Comparison of ENCODE assay signal across 12 cellular contexts in genomic region chr3:69020424-69020823, GRCh38. TPM values are rescaled to one million over a fixed set of nuclear protein-coding genes. Genes with fewer than 3 reads are reported as not detected.
A peak's percentile ranks its signal among the peaks of the same experiment; 100 is the strongest.
DNase-seq lines count a peak whose midpoint lies in the region; ATAC-seq and TF ChIP-seq lines count a peak whose summit lies in the region.
"Had no signal": no experiment of that assay in that cellular context is flagged by ENCODE, and none has a peak within 500 bp of the region (broad histone marks: within the 10 kb centered on the region; RNA-seq: fewer than 3 reads in every experiment).

No MANE protein-coding gene starts in this region.

- no peaks in the 10 kb centered on the region for H3K4me1 ChIP-seq in ascending aorta
- no peaks in the 10 kb centered on the region for H3K4me1 ChIP-seq in lower lobe of right lung
- H3K4me1 ChIP-seq: body of pancreas had no signal

- ATAC-seq in CD4-positive, alpha-beta T cell (ENCODE audit: poor library complexity) = no peak
- ATAC-seq in lower lobe of right lung (no peak), HG02678 (IDR thresholded peaks at IDR 0.05; ENCODE audit: unreplicated experiment) (no peak)
- ATAC-seq: body of pancreas; stimulated activated effector memory CD8-positive, alpha-beta T cell treated with anti-CD3 and anti-CD28 coated beads, Interleukin-12 subunit alpha, Interleukin-12 subunit beta, amount 100 ng/mL, for 72 hours had no signal

- no peaks in the 10 kb centered on the region for H3K27me3 Mint-ChIP-seq in CD4-positive, alpha-beta T cell

- H3K27ac Mint-ChIP-seq in CD4-positive, alpha-beta T cell = no peak overlapping the region

- no peak overlapping the region for H3K4me3 ChIP-seq in ascending aorta
- no peak overlapping the region for H3K4me3 ChIP-seq in lower lobe of right lung
- H3K4me3 ChIP-seq: body of pancreas had no signal

- no peaks in the 10 kb centered on the region for H3K27me3 ChIP-seq in CD4-positive, alpha-beta T cell (ENCODE audit: control insufficient read depth, insufficient read depth, low read length)
- H3K27me3 ChIP-seq in ascending aorta (no peaks in the 10 kb centered on the region), lower lobe of right lung (ENCODE audit: low read depth) (no peaks in the 10 kb centered on the region)
- H3K27me3 ChIP-seq: body of pancreas had no signal

- peak; percentile 44 for TF ChIP-seq CTCF in CD4-positive, alpha-beta T cell (IDR thresholded peaks at IDR 0.05)
- TF ChIP-seq CTCF in ascending aorta (IDR thresholded peaks at IDR 0.05) = peak in 2 of 3 experiments; percentile 12 to 29
- peak; percentile 32 for TF ChIP-seq CTCF in lower lobe of right lung (IDR thresholded peaks at IDR 0.05)

- peaks cover 33% of the 10 kb centered on the region for H3K36me3 Mint-ChIP-seq in CD4-positive, alpha-beta T cell (ENCODE audit: low read depth)

- no peaks in the 10 kb centered on the region for H3K4me1 Mint-ChIP-seq in CD4-positive, alpha-beta T cell (ENCODE audit: low read depth)

- H3K4me3 Mint-ChIP-seq in CD4-positive, alpha-beta T cell = no peak overlapping the region
- H3K4me3 Mint-ChIP-seq: stimulated activated effector memory CD8-positive, alpha-beta T cell treated with anti-CD3 and anti-CD28 coated beads, Interleukin-12 subunit alpha, Interleukin-12 subunit beta, amount 100 ng/mL, for 72 hours had no signal

- intact Hi-C loops in CD4-positive, alpha-beta T cell (cut with DNase I, micrococcal nuclease) = no loop called here
- intact Hi-C loops in ascending aorta (cut with DNase I) = no loop called here
- intact Hi-C loops in lower lobe of right lung (cut with DNase I) = no loop called here
- intact Hi-C loops in posterior cingulate gyrus (cut with DNase I) = no loop called here

- POLR2A ChIA-PET in CD4-positive, alpha-beta T cell (lab: Charles Lee) = interaction anchor here (1.5 to 1.7 kb wide), 2 partner anchors 10 to 32 kb away, joined by 3 to 4 read pairs; partner anchors contain the start of gene TMF1

- H3K36me3 ChIP-seq in ascending aorta (peaks cover 17 to 21% of the 10 kb centered on the region in 2 donors), lower lobe of right lung (peaks cover 49% of the 10 kb centered on the region)

- CTCF ChIA-PET in CD4-positive, alpha-beta T cell (lab: Charles Lee) = interaction anchor here (1.6 kb wide), 1 partner anchor 10 kb away, joined by 6 read pairs; no protein-coding TSS in a partner anchor

- H3K9me3 ChIP-seq in CD4-positive, alpha-beta T cell (ENCODE audit: control insufficient read depth, low read length) = no peaks in the 10 kb centered on the region
- H3K9me3 ChIP-seq in ascending aorta = no peaks in the 10 kb centered on the region
- no peaks in the 10 kb centered on the region for H3K9me3 ChIP-seq in lower lobe of right lung
- H3K9me3 ChIP-seq: body of pancreas had no signal

- no peaks in the 10 kb centered on the region for H3K9me3 Mint-ChIP-seq in CD4-positive, alpha-beta T cell
- H3K9me3 Mint-ChIP-seq: stimulated activated effector memory CD8-positive, alpha-beta T cell treated with anti-CD3 and anti-CD28 coated beads, Interleukin-12 subunit alpha, Interleukin-12 subunit beta, amount 100 ng/mL, for 72 hours had no signal

- H3K27ac ChIP-seq in CD4-positive, alpha-beta T cell (ENCODE audit: low read depth, low read length) = no peak overlapping the region
- H3K27ac ChIP-seq in ascending aorta (no peak overlapping the region), lower lobe of right lung (no peak overlapping the region)
- H3K27ac ChIP-seq: body of pancreas had no signal

- no peak for DNase-seq in CD4-positive, alpha-beta T cell
- DNase-seq in KG1 (lab: John Stamatoyannopoulos, UW) (peak; percentile 3), ascending aorta (ENCODE audit: low spot score in 2 of 2) (no peak), lower lobe of right lung (no peak), posterior cingulate gyrus (no peak)
- no peak for DNase-seq in activated effector memory CD4-positive, alpha-beta T cell treated with Interleukin-2 at 50 U/mL for 16 hours
- DNase-seq in activated CD4-positive, CD25-positive, alpha-beta regulatory T cell (lab: John Stamatoyannopoulos, UW) = no peak
- DNase-seq: body of pancreas; NCI-H2171; stimulated activated CD4-positive, alpha-beta T cell treated with anti-CD3 and anti-CD28 coated beads, Interleukin-12 subunit alpha, Interleukin-12 subunit beta, amount 100 ng/mL, for 4 hours had no signal

RNA-seq across cellular contexts. Expression of gene EOGT, which starts 6.9 kb away (rescaled TPM):
- total RNA-seq in CD4-positive, alpha-beta T cell = 10 to 100 TPM; 13.0 to 13.4 TPM
- total RNA-seq in ascending aorta = 50.4 TPM
- 35.7 TPM for total RNA-seq in lower lobe of right lung

RNA-seq across cellular contexts. Expression of gene TMF1, which starts 31.7 kb away (rescaled TPM):
- 100 to 1,000 TPM in 1 of 2 experiments, 10 to 100 TPM in 1; 89.0 to 101 TPM for total RNA-seq in CD4-positive, alpha-beta T cell
- total RNA-seq in ascending aorta (35.2 TPM), lower lobe of right lung (40.0 TPM)

RNA-seq across cellular contexts. Expression of gene UBA3, which starts 59.7 kb away (rescaled TPM):
- 10 to 100 TPM; 33.4 to 43.9 TPM for total RNA-seq in CD4-positive, alpha-beta T cell
- total RNA-seq in ascending aorta = 18.2 TPM
- total RNA-seq in lower lobe of right lung = 48.3 TPM
